Comparison of ENCODE assay signal across 8 cellular contexts in the genomic region with DNA sequence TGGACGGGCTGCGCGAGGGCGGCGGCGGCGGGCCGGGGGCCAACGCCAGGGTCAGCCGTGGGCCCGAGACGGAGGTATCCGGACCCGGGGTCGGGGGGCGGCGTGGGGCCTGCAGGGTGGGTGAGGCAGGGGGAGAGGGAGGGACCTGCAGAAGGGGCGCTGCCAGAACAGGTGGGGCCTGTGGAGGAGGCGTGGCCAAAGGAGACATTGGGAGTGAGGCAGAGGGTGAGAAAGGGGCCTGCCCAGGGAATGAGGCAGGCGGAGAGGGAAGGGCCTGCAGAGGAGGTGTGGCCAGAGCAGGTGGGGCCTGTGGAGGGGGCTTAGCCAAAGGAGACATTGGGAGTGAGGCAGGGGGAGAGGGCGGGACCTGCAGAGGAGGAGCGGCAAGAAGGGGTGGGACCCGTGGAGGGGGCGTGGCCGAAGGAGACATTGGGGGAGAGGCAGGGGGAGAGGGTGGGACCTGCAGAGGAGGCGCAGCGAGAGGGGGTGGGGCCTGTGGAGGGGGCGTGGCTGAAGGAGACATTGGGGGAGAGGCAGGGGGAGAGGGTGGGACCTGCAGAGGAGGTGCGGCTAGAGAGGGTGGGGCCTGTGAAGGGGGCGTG. TPM values are rescaled to one million over a fixed set of nuclear protein-coding genes. Genes with fewer than 3 reads are reported as not detected.
DNase-seq lines count a peak whose midpoint lies in the region; ATAC-seq and TF ChIP-seq lines count a peak whose summit lies in the region.

No MANE protein-coding gene starts in this region.

- ATAC-seq in GM21515 (IDR thresholded peaks at IDR 0.05; ENCODE audit: unreplicated experiment) (peak; percentile 2), heart left ventricle (peak in 2 of 4 donors; percentile 4 to 17), GM18870 (IDR thresholded peaks at IDR 0.05; ENCODE audit: unreplicated experiment) (no peak)
- no peak for ATAC-seq in activated T-helper 17 cell treated with anti-CD3 and anti-CD28 coated beads, Interleukin-2, amount 50 U/mL, for 72 hours (replicated peaks)

- intact Hi-C loops in heart left ventricle (cut with DNase I): loop anchor here in 1 of 10 donors (5.0 kb wide), 1 partner anchor 32 kb away; the partner anchor contains the start of gene MAP2K7

- no peak for TF ChIP-seq CTCF in heart left ventricle (IDR thresholded peaks at IDR 0.05)

- H3K36me3 ChIP-seq in heart left ventricle: no peaks in the 10 kb centered on the region
- H3K36me3 ChIP-seq in skeletal muscle tissue (ENCODE audit: control insufficient read depth in 3 of 3, insufficient read depth in 3 of 3, low read length in 3 of 3): no peaks in the 10 kb centered on the region

- H3K4me1 Mint-ChIP-seq in activated T-helper 17 cell treated with anti-CD3 and anti-CD28 coated beads, Interleukin-2, amount 50 U/mL, for 72 hours: peaks cover 16% of the 10 kb centered on the region

- no peaks in the 10 kb centered on the region for H3K9me3 Mint-ChIP-seq in activated T-helper 17 cell treated with anti-CD3 and anti-CD28 coated beads, Interleukin-2, amount 50 U/mL, for 72 hours

- H3K4me3 Mint-ChIP-seq in activated T-helper 17 cell treated with anti-CD3 and anti-CD28 coated beads, Interleukin-2, amount 50 U/mL, for 72 hours: peak overlapping the region; percentile 41

- DNase-seq in NOMO-1 (lab: John Stamatoyannopoulos, UW; ENCODE audit: unreplicated experiment in 2 of 2) (peak; percentile 61 to 72), heart left ventricle (peak in 2 of 5 donors; percentile 49 to 53), NCI-H1048 (lab: John Stamatoyannopoulos, UW) (no peak), DMS53 treated with DMSO at 0.1 percent for 48 hours (lab: John Stamatoyannopoulos, UW; ENCODE audit: unreplicated experiment) (no peak)

- H3K27me3 ChIP-seq in heart left ventricle (peaks cover 16 to 57% (median 26%) of the 10 kb centered on the region in 9 donors), skeletal muscle tissue (ENCODE audit: control insufficient read depth in 3 of 3, insufficient read depth in 3 of 3, low read length in 3 of 3) (peaks cover 41 to 56% (median 54%) of the 10 kb centered on the region in 3 donors)

- no peak for TF ChIP-seq POLR2A in heart left ventricle (IDR thresholded peaks at IDR 0.05)

- peak overlapping the region in 3 of 12 donors; percentile 33 to 55 (median 38) for H3K27ac ChIP-seq in heart left ventricle
- H3K27ac ChIP-seq in skeletal muscle tissue (ENCODE audit: low read depth, low read length): no peak overlapping the region

- no peaks in the 10 kb centered on the region for H3K36me3 Mint-ChIP-seq in activated T-helper 17 cell treated with anti-CD3 and anti-CD28 coated beads, Interleukin-2, amount 50 U/mL, for 72 hours (ENCODE audit: low read depth)

- 19 to 39% (median 25%) methylated on average over 17 to 30 of the region's 30 CpGs for WGBS in heart left ventricle, 4 donors

- H3K27ac Mint-ChIP-seq in activated T-helper 17 cell treated with anti-CD3 and anti-CD28 coated beads, Interleukin-2, amount 50 U/mL, for 72 hours: no peak overlapping the region

- peaks cover 4 to 56% (median 22%) of the 10 kb centered on the region in 12 donors for H3K4me1 ChIP-seq in heart left ventricle
- H3K4me1 ChIP-seq in skeletal muscle tissue (ENCODE audit: control insufficient read depth in 3 of 3, insufficient read depth in 3 of 3, low read length in 3 of 3): peaks cover 15 to 25% (median 18%) of the 10 kb centered on the region in 3 donors

- H3K4me3 ChIP-seq in heart left ventricle (peak overlapping the region in 11 of 12 donors; percentile 21 to 58 (median 48)), skeletal muscle tissue (ENCODE audit: low read length in 3 of 3) (peak overlapping the region in 2 of 3 donors; percentile 45 to 57)

- H3K9me3 ChIP-seq in heart left ventricle: no peaks in the 10 kb centered on the region
- H3K9me3 ChIP-seq in skeletal muscle tissue (ENCODE audit: control insufficient read depth in 3 of 3, low read length in 3 of 3): no peaks in the 10 kb centered on the region

- no peak overlapping the region for H3K9ac ChIP-seq in skeletal muscle tissue (ENCODE audit: low read depth in 1 of 3, low read length in 3 of 3)

- peaks cover 14% of the 10 kb centered on the region for H3K27me3 Mint-ChIP-seq in activated T-helper 17 cell treated with anti-CD3 and anti-CD28 coated beads, Interleukin-2, amount 50 U/mL, for 72 hours

RNA-seq across cellular contexts. Expression of gene PRR36, which starts 4.2 kb away (rescaled TPM):
- under 1 TPM; 0.19 to 0.21 TPM for total RNA-seq in activated T-helper 17 cell treated with anti-CD3 and anti-CD28 coated beads, Interleukin-2, amount 50 U/mL, for 72 hours
- total RNA-seq in heart left ventricle (under 1 TPM in 5 of 9 donors, not detected in 4; 0.07 to 0.27 (median 0.11) TPM), skeletal muscle tissue (not detected)
- polyA plus RNA-seq in heart left ventricle: under 1 TPM; 0.01 to 0.04 TPM

RNA-seq across cellular contexts. Expression of gene LRRC8E, which starts 18.3 kb away (rescaled TPM):
- not detected for total RNA-seq in activated T-helper 17 cell treated with anti-CD3 and anti-CD28 coated beads, Interleukin-2, amount 50 U/mL, for 72 hours
- total RNA-seq in heart left ventricle: 1 to 10 TPM in 4 of 9 donors, under 1 TPM in 5; 0.17 to 2.2 (median 1.00) TPM
- polyA plus RNA-seq in heart left ventricle: 1 to 10 TPM in 1 of 2 donors, under 1 TPM in 1; 0.27 to 2.6 TPM
- under 0.01 TPM for total RNA-seq in skeletal muscle tissue

RNA-seq across cellular contexts. Expression of gene MAP2K7, which starts 33.7 kb away (rescaled TPM):
- 10 to 100 TPM; 39.0 to 46.3 TPM for total RNA-seq in activated T-helper 17 cell treated with anti-CD3 and anti-CD28 coated beads, Interleukin-2, amount 50 U/mL, for 72 hours
- 10 to 100 TPM; 11.6 to 26.6 (median 23.5) TPM for total RNA-seq in heart left ventricle
- polyA plus RNA-seq in heart left ventricle: 10 to 100 TPM; 22.2 to 35.5 TPM
- total RNA-seq in skeletal muscle tissue: 9.4 TPM

RNA-seq across cellular contexts. Expression of gene EVI5L, which starts 40.0 kb away (rescaled TPM):
- total RNA-seq in activated T-helper 17 cell treated with anti-CD3 and anti-CD28 coated beads, Interleukin-2, amount 50 U/mL, for 72 hours: 1 to 10 TPM; 3.6 to 4.5 TPM
- 10 to 100 TPM; 18.2 to 41.9 (median 22.1) TPM for total RNA-seq in heart left ventricle
- 10 to 100 TPM; 20.5 to 34.7 TPM for polyA plus RNA-seq in heart left ventricle
- 9.4 TPM for total RNA-seq in skeletal muscle tissue

RNA-seq across cellular contexts. Expression of gene TGFBR3L, which starts 44.6 kb away (rescaled TPM):
- total RNA-seq in activated T-helper 17 cell treated with anti-CD3 and anti-CD28 coated beads, Interleukin-2, amount 50 U/mL, for 72 hours: 1 to 10 TPM; 3.7 to 7.6 TPM
- total RNA-seq in heart left ventricle (10 to 100 TPM in 2 of 9 donors, 1 to 10 TPM in 7; 3.6 to 41.2 (median 8.0) TPM), skeletal muscle tissue (1.6 TPM)
- polyA plus RNA-seq in heart left ventricle: 1 to 10 TPM in 1 of 2 donors, under 1 TPM in 1; 0.76 to 3.5 TPM

Comparison
In these comparisons a context has a peak if more than half of its experiments do, and no peak if none do; other contexts are left out.
1. DNase-seq: peak in NOMO-1 (2 of 2); none in NCI-H1048 (single experiment) and DMS53 treated with DMSO at 0.1 percent for 48 hours (single experiment).